ENCODE assay signal across 11 cellular contexts in genomic region chr2:113078350-113078839, GRCh38. TPM values are rescaled to one million over a fixed set of nuclear protein-coding genes. Genes with fewer than 3 reads are reported as not detected.
A peak's percentile ranks its signal among the peaks of the same experiment; 100 is the strongest.
DNase-seq lines count a peak whose midpoint lies in the region; ATAC-seq and TF ChIP-seq lines count a peak whose summit lies in the region.
"Had no signal": no experiment of that assay in that cellular context is flagged by ENCODE, and none has a peak within 500 bp of the region (broad histone marks: within the 10 kb centered on the region; RNA-seq: fewer than 3 reads in every experiment).

No MANE protein-coding gene starts in this region.

- DNase-seq in Caki2 (ENCODE audit: low read depth) (peak; percentile 99), MV-4-11 (lab: John Stamatoyannopoulos, UW) (peak; percentile 39), nephron progenitor cell (no peak), OCI-M1 (lab: John Stamatoyannopoulos, UW) (no peak), SKM-1 (lab: John Stamatoyannopoulos, UW; ENCODE audit: unreplicated experiment) (no peak), neural progenitor cell (ENCODE audit: low spot score) (no peak)
- DNase-seq: activated CD4-positive, alpha-beta T cell treated with anti-CD3 and anti-CD28 coated beads, Interleukin-2, amount 50 U/mL, for 48 hours; C1 segment of cervical spinal cord; NCI-H524 had no signal

- H3K4me2 ChIP-seq in neural progenitor cell = no peak overlapping the region

- H3K27me3 Mint-ChIP-seq in nephron progenitor cell (ENCODE audit: low read depth, poor library complexity) (peaks cover 71% of the 10 kb centered on the region), neural progenitor cell (ENCODE audit: insufficient read depth, low read depth) (peaks cover 22% of the 10 kb centered on the region)

- no peaks in the 10 kb centered on the region for H3K27me3 ChIP-seq in esophagus (ENCODE audit: control insufficient read depth in 1 of 2, insufficient read depth in 2 of 2, low read length in 2 of 2)
- peaks cover 34% of the 10 kb centered on the region for H3K27me3 ChIP-seq in neural progenitor cell

- H3K9me3 ChIP-seq in esophagus (ENCODE audit: control insufficient read depth in 2 of 2, insufficient read depth in 1 of 2, low read depth in 1 of 2, low read length in 1 of 2) (no peaks in the 10 kb centered on the region), neural progenitor cell (ENCODE audit: low read depth) (no peaks in the 10 kb centered on the region)

- H3K36me3 ChIP-seq in esophagus (ENCODE audit: control insufficient read depth in 2 of 2, insufficient read depth in 2 of 2, low read length in 1 of 2) (no peaks in the 10 kb centered on the region), neural progenitor cell (no peaks in the 10 kb centered on the region)

- no peaks in the 10 kb centered on the region for H4K20me1 ChIP-seq in neural progenitor cell (ENCODE audit: low read depth)

- no peak overlapping the region for H3K9ac ChIP-seq in neural progenitor cell

- in situ Hi-C loops in Caki2 (cut with HindIII; ENCODE audit: low pct_unique_long_range_greater_than_20kb, low sequenced_read_pairs) = no loop called here

- no peaks in the 10 kb centered on the region for H3K79me2 ChIP-seq in neural progenitor cell (ENCODE audit: low read depth)

- H3F3A ChIP-seq in neural progenitor cell (ENCODE audit: low read depth) = no peaks in the 10 kb centered on the region

- no peak overlapping the region for H2AFZ ChIP-seq in neural progenitor cell (replicated peaks)

- H3K4me3 ChIP-seq in esophagus (ENCODE audit: low read depth in 1 of 2, low read length in 2 of 2) (no peak overlapping the region), neural progenitor cell (no peak overlapping the region)

- H3K36me3 Mint-ChIP-seq in nephron progenitor cell (ENCODE audit: low read depth) (no peaks in the 10 kb centered on the region), neural progenitor cell (no peaks in the 10 kb centered on the region)

- H3K4me1 ChIP-seq in esophagus (ENCODE audit: control insufficient read depth in 2 of 2, insufficient read depth in 2 of 2, low read length in 1 of 2) = peaks cover 0 to 16% of the 10 kb centered on the region in 2 donors
- H3K4me1 ChIP-seq in neural progenitor cell = no peaks in the 10 kb centered on the region

- H3K4me3 Mint-ChIP-seq in nephron progenitor cell = no peak overlapping the region
- H3K4me3 Mint-ChIP-seq in neural progenitor cell = no peak overlapping the region

- 30 to 41% methylated on average over 6 of the region's 6 CpGs for WGBS in esophagus, 2 donors

- TF ChIP-seq CTCF in nephron progenitor cell (IDR thresholded peaks at IDR 0.05) (no peak), neural progenitor cell (IDR thresholded peaks at IDR 0.05) (no peak)

- H3K9me3 Mint-ChIP-seq in nephron progenitor cell (no peaks in the 10 kb centered on the region), neural progenitor cell (no peaks in the 10 kb centered on the region)

- H3K27ac Mint-ChIP-seq in nephron progenitor cell (peak overlapping the region; percentile 26), neural progenitor cell (no peak overlapping the region)

- no peak for ATAC-seq in HG02981 (IDR thresholded peaks at IDR 0.05; ENCODE audit: unreplicated experiment)

- H3K27ac ChIP-seq in esophagus (ENCODE audit: low read depth in 2 of 2, low read length in 1 of 2) (peak overlapping the region; percentile 90 to 97), neural progenitor cell (no peak overlapping the region)

- peaks cover 20% of the 10 kb centered on the region for H3K4me1 Mint-ChIP-seq in nephron progenitor cell
- no peaks in the 10 kb centered on the region for H3K4me1 Mint-ChIP-seq in neural progenitor cell

RNA-seq across cellular contexts. Expression of gene IL1F10, which starts 10.6 kb away (rescaled TPM):
- total RNA-seq in Caki2 (2014; rRNA removed; shearing (Covaris generic); ENCODE audit: low replicate concordance) = not detected in 2 replicates
- polyA plus RNA-seq in esophagus = under 1 TPM; 0.18 to 0.51 TPM
- total RNA-seq in neural progenitor cell (ENCODE audit: low replicate concordance) = not detected in 2 replicates

RNA-seq across cellular contexts. Expression of gene IL36RN, which starts 19.4 kb away (rescaled TPM):
- not detected in 2 replicates for total RNA-seq in Caki2 (2014; rRNA removed; shearing (Covaris generic); ENCODE audit: low replicate concordance)
- polyA plus RNA-seq in esophagus = 10 to 100 TPM; 25.9 to 38.4 TPM
- total RNA-seq in neural progenitor cell (ENCODE audit: low replicate concordance) = not detected in 2 replicates

RNA-seq across cellular contexts. Expression of gene IL36B, which starts 25.7 kb away (rescaled TPM):
- total RNA-seq in Caki2 (2014; rRNA removed; shearing (Covaris generic); ENCODE audit: low replicate concordance) = not detected in 2 replicates
- 1 to 10 TPM; 1.5 to 8.8 TPM for polyA plus RNA-seq in esophagus
- not detected in 2 replicates for total RNA-seq in neural progenitor cell (ENCODE audit: low replicate concordance)

RNA-seq across cellular contexts. Expression of gene IL1RN, which starts 49.0 kb away (rescaled TPM):
- 0.78 and 2.6 TPM in 2 replicates for total RNA-seq in Caki2 (2014; rRNA removed; shearing (Covaris generic); ENCODE audit: low replicate concordance)
- 1,000 to 10,000 TPM; 1,363 to 2,112 TPM for polyA plus RNA-seq in esophagus
- total RNA-seq in neural progenitor cell (ENCODE audit: low replicate concordance) = not detected in 2 replicates

Comparison
In these comparisons a context has a peak if more than half of its experiments do, and no peak if none do; other contexts are left out.
1. DNase-seq: peak in Caki2 (single experiment) and MV-4-11 (single experiment); none in nephron progenitor cell (single experiment), OCI-M1 (single experiment), SKM-1 (single experiment) and neural progenitor cell (single experiment).